15 cellular contexts compared by ENCODE assay signal in the genomic region with DNA sequence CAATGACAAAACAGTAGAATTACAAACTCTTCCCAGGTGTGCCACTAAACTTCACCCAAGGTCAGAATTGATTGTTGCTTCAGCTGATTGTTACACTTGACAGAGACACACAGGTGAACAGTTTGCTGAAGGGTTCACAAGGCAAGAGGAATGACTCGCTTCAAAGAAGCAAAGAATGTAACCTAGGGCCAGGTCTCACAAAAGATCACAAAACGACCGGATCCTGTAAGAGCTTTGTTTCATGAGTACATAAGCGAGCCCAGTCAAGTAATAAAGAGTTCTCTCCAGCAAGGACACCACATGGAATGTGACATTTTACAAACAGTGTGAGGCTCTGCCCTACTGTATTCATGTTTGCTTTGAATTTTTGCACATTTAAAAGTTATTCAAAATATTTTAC. TPM values are rescaled to one million over a fixed set of nuclear protein-coding genes. Genes with fewer than 3 reads are reported as not detected.
DNase-seq lines count a peak whose midpoint lies in the region; ATAC-seq and TF ChIP-seq lines count a peak whose summit lies in the region.
"Had no signal": no experiment of that assay in that cellular context is flagged by ENCODE, and none has a peak within 500 bp of the region (broad histone marks: within the 10 kb centered on the region; RNA-seq: fewer than 3 reads in every experiment).

No MANE protein-coding gene starts in this region.

- H4K20me1 ChIP-seq in mammary epithelial cell (ENCODE audit: insufficient read depth, low read length) = no peaks in the 10 kb centered on the region

- CTCF ChIA-PET in mammary epithelial cell (lab: Charles Lee; ENCODE audit: low non-redundant PET) = no interaction called here

- H3K36me3 Mint-ChIP-seq in progenitor cell of endocrine pancreas (ENCODE audit: insufficient read depth) = peaks cover 16% of the 10 kb centered on the region
- H3K36me3 Mint-ChIP-seq: CD14-positive monocyte; CD8-positive, alpha-beta T cell had no signal

- no peak overlapping the region for H3K4me3 ChIP-seq in body of pancreas
- no peak overlapping the region for H3K4me3 ChIP-seq in mammary epithelial cell (replicated peaks in 1 of 3; ENCODE audit: insufficient read depth in 1 of 3, low read depth in 2 of 3, low read length in 3 of 3)
- H3K4me3 ChIP-seq: GM23248 had no signal

- H3K4me1 ChIP-seq in body of pancreas (peaks cover 47% of the 10 kb centered on the region), mammary epithelial cell (ENCODE audit: insufficient read depth, low read length) (no peaks in the 10 kb centered on the region)

- no peak overlapping the region for H2AFZ ChIP-seq in mammary epithelial cell (ENCODE audit: low read depth, low read length)
- H2AFZ ChIP-seq: GM23248 had no signal

- WGBS in body of pancreas, 2 donors = 17 to 25% methylated on average over 4 of the region's 4 CpGs
- 12% methylated on average over 4 of the region's 4 CpGs for WGBS in mammary epithelial cell (ENCODE audit: low coverage, missing lambda C conversion rate)

- H3K79me2 ChIP-seq in mammary epithelial cell (ENCODE audit: insufficient read depth, low read length) = no peaks in the 10 kb centered on the region

- ATAC-seq in body of pancreas (peak; percentile 49), left lobe of liver (peak; percentile 64), HG02642 (IDR thresholded peaks at IDR 0.05; ENCODE audit: poor library complexity, unreplicated experiment) (no peak)
- ATAC-seq: CD8-positive, alpha-beta T cell; HCT116 had no signal

- TF ChIP-seq CTCF in body of pancreas (IDR thresholded peaks at IDR 0.05) (no peak), progenitor cell of endocrine pancreas (IDR thresholded peaks at IDR 0.05; ENCODE audit: unreplicated experiment) (no peak), mammary epithelial cell (conservative IDR thresholded peaks at IDR 0.05 in 1 of 2, IDR thresholded peaks at IDR 0.05 in 1 of 2; ENCODE audit: extremely low read depth in 1 of 2, insufficient read depth in 1 of 2, low read depth in 1 of 2, low read length in 2 of 2) (no peak), GM13977 (IDR thresholded peaks at IDR 0.05; ENCODE audit: extremely low read depth, insufficient read depth, missing control alignments) (no peak)

- peak overlapping the region in 2 of 4 donors; percentile 36 to 52 for H3K27ac ChIP-seq in body of pancreas
- no peak overlapping the region for H3K27ac ChIP-seq in mammary epithelial cell (ENCODE audit: insufficient read depth, low read depth, low read length)
- H3K27ac ChIP-seq: GM23248 had no signal

- in situ Hi-C loops in mammary epithelial cell (cut with MboI; ENCODE audit: low sequenced_read_pairs in 2 of 2) = loop anchor here in 1 of 2 donors (25.0 kb wide), 2 partner anchors 95 to 655 kb away; a partner anchor contains a TSS
- in situ Hi-C loops in GM13977 (cut with MboI; ENCODE audit: low pct_unique_long_range_greater_than_20kb, low sequenced_read_pairs, unreplicated experiment) = no loop called here

- no peak overlapping the region for H3K4me3 Mint-ChIP-seq in progenitor cell of endocrine pancreas (ENCODE audit: low read depth)
- H3K4me3 Mint-ChIP-seq: CD14-positive monocyte; CD8-positive, alpha-beta T cell had no signal

- peaks cover 49% of the 10 kb centered on the region for H3K4me1 Mint-ChIP-seq in progenitor cell of endocrine pancreas (ENCODE audit: low read depth)
- H3K4me1 Mint-ChIP-seq: CD14-positive monocyte had no signal

- H3K9ac ChIP-seq in mammary epithelial cell (ENCODE audit: insufficient read depth, low read length) = no peak overlapping the region
- H3K9ac ChIP-seq: GM23248 had no signal

- no peaks in the 10 kb centered on the region for H3K9me3 ChIP-seq in body of pancreas
- no peaks in the 10 kb centered on the region for H3K9me3 ChIP-seq in mammary epithelial cell (replicated peaks; ENCODE audit: insufficient read depth, low read length)

- BruUV-seq in mammary epithelial cell (replicated peaks; lab: Mats Ljungman, UMichigan) = no TSS peak

- DNase-seq in HT-29 (ENCODE audit: low spot score) (peak; percentile 17), body of pancreas (peak in 1 of 4 donors; percentile 17), left lobe of liver (ENCODE audit: low spot score) (no peak), progenitor cell of endocrine pancreas (ENCODE audit: low spot score, unreplicated experiment) (no peak), NCI-H2107 treated with DMSO at 0.1 percent for 48 hours (lab: John Stamatoyannopoulos, UW; ENCODE audit: unreplicated experiment) (no peak), mammary epithelial cell (no peak), GM13977 (ENCODE audit: low spot score) (no peak)
- DNase-seq: CD8-positive, alpha-beta T cell; COR-L47; DND-41; GF-D8; GM23248 had no signal

- no peak for TF ChIP-seq POLR2A in body of pancreas (IDR thresholded peaks at IDR 0.05)

- intact Hi-C loops in body of pancreas (cut with DNase I) (no loop called here), mammary epithelial cell (cut with micrococcal nuclease) (no loop called here)

- H3K27me3 ChIP-seq in body of pancreas = no peaks in the 10 kb centered on the region
- H3K27me3 ChIP-seq in mammary epithelial cell (ENCODE audit: insufficient read depth, low read length) = no peaks in the 10 kb centered on the region

- peak overlapping the region; percentile 29 for H3K27ac Mint-ChIP-seq in progenitor cell of endocrine pancreas
- H3K27ac Mint-ChIP-seq: CD14-positive monocyte; CD8-positive, alpha-beta T cell had no signal

- dilution Hi-C loops in mammary epithelial cell (cut with HindIII; ENCODE audit: low sequenced_read_pairs) = no loop called here

- H3K9me3 Mint-ChIP-seq in progenitor cell of endocrine pancreas (ENCODE audit: low read depth) = peaks cover 2% of the 10 kb centered on the region
- H3K9me3 Mint-ChIP-seq: CD8-positive, alpha-beta T cell had no signal

- H3K36me3 ChIP-seq in body of pancreas (replicated peaks in 1 of 2; ENCODE audit: insufficient read depth in 1 of 2, low read depth in 2 of 2) = no peaks in the 10 kb centered on the region
- no peaks in the 10 kb centered on the region for H3K36me3 ChIP-seq in mammary epithelial cell (ENCODE audit: insufficient read depth, low read length)

- H3K4me2 ChIP-seq in mammary epithelial cell (ENCODE audit: insufficient read depth, low read depth, low read length) = no peak overlapping the region

- H3K27me3 Mint-ChIP-seq in progenitor cell of endocrine pancreas = no peaks in the 10 kb centered on the region

RNA-seq across cellular contexts. Expression of a gene that starts 9.1 kb away (rescaled TPM):
- total RNA-seq in HT-29 (2014; rRNA removed; shearing (Covaris generic)) = 9.4 and 10.1 TPM in 2 replicates
- total RNA-seq in body of pancreas (10 to 100 TPM; 15.2 to 17.1 TPM), left lobe of liver (7.0 TPM), progenitor cell of endocrine pancreas (19.8 and 21.7 TPM in 2 replicates), mammary epithelial cell (under 1 TPM in 1 of 2 donors, not detected in 1; 0.83 TPM)
- 0.57 TPM for polyA plus RNA-seq in mammary epithelial cell
- not detected for polyA minus RNA-seq in mammary epithelial cell
- total RNA-seq: CD8-positive, alpha-beta T cell had no signal
